16 cellular contexts compared by ENCODE assay signal in genomic region chr21:44027607-44028286, GRCh38. TPM values are rescaled to one million over a fixed set of nuclear protein-coding genes. Genes with fewer than 3 reads are reported as not detected.
DNase-seq lines count a peak whose midpoint lies in the region; ATAC-seq lines count a peak whose summit lies in the region.
"Had no signal": no experiment of that assay in that cellular context is flagged by ENCODE, and none has a peak within 500 bp of the region (broad histone marks: within the 10 kb centered on the region; RNA-seq: fewer than 3 reads in every experiment).

No MANE protein-coding gene starts in this region.

- ATAC-seq in activated T-cell treated with anti-CD3 and anti-CD28 coated beads, Interleukin-2, amount 50 U/mL, for 72 hours (replicated peaks in 1 of 2), result no peak
- ATAC-seq in central memory CD8-positive, alpha-beta T cell (replicated peaks; ENCODE audit: extremely low read depth, poor library complexity, severe bottlenecking), result no peak
- no peak for ATAC-seq in stimulated activated memory B cell treated with anti-CD40 and anti-IgM and Interleukin-4, amounts not matched to agents 10 μg/mL and 1 μg/mL and 100 μg/mL, for 72 hours
- ATAC-seq in GM18519 (IDR thresholded peaks at IDR 0.05; ENCODE audit: low FRiP score, unreplicated experiment) (no peak), GM21526 (IDR thresholded peaks at IDR 0.05; ENCODE audit: low FRiP score, unreplicated experiment) (no peak), HG02798 (IDR thresholded peaks at IDR 0.05; ENCODE audit: poor library complexity, unreplicated experiment) (no peak)
- ATAC-seq: HCT116 had no signal

- peak overlapping the region; percentile 47 for H3K27ac Mint-ChIP-seq in activated T-cell treated with anti-CD3 and anti-CD28 coated beads, Interleukin-2, amount 50 U/mL, for 24 hours
- no peak overlapping the region for H3K27ac Mint-ChIP-seq in activated T-cell treated with anti-CD3 and anti-CD28 coated beads, Interleukin-2, amount 50 U/mL, for 72 hours
- H3K27ac Mint-ChIP-seq in central memory CD8-positive, alpha-beta T cell (ENCODE audit: low read depth), result peak overlapping the region; percentile 55
- H3K27ac Mint-ChIP-seq in stimulated activated memory B cell treated with anti-CD40 and anti-IgM and Interleukin-4, amounts not matched to agents 10 μg/mL and 1 μg/mL and 100 μg/mL, for 72 hours, result peak overlapping the region; percentile 66

- DNase-seq in activated T-cell treated with anti-CD3 and anti-CD28 coated beads, Interleukin-2, amount 50 U/mL, for 24 hours, result peak; percentile 11
- DNase-seq in activated T-cell treated with anti-CD3 and anti-CD28 coated beads, Interleukin-2, amount 50 U/mL, for 72 hours, result no peak
- peak; percentile 85 for DNase-seq in NCI-H82 (lab: John Stamatoyannopoulos, UW)
- no peak for DNase-seq in central memory CD8-positive, alpha-beta T cell (ENCODE audit: low spot score in 2 of 2)
- DNase-seq: DMS53, Karpas-422, MM.1S, NCI-H1105, NCI-H187 treated with DMSO at 0.1 percent for 48 hours, NCI-H446, SHP77 treated with DMSO at 0.1 percent for 48 hours had no signal

- peaks cover 61% of the 10 kb centered on the region for H3K36me3 Mint-ChIP-seq in activated T-cell treated with anti-CD3 and anti-CD28 coated beads, Interleukin-2, amount 50 U/mL, for 24 hours (ENCODE audit: low read depth)
- H3K36me3 Mint-ChIP-seq in activated T-cell treated with anti-CD3 and anti-CD28 coated beads, Interleukin-2, amount 50 U/mL, for 72 hours (ENCODE audit: insufficient read depth in 2 of 2), result peaks cover 0 to 2% of the 10 kb centered on the region in 2 donors
- peaks cover 27% of the 10 kb centered on the region for H3K36me3 Mint-ChIP-seq in central memory CD8-positive, alpha-beta T cell (ENCODE audit: insufficient read depth)
- peaks cover 19% of the 10 kb centered on the region for H3K36me3 Mint-ChIP-seq in stimulated activated memory B cell treated with anti-CD40 and anti-IgM and Interleukin-4, amounts not matched to agents 10 μg/mL and 1 μg/mL and 100 μg/mL, for 72 hours

- no peaks in the 10 kb centered on the region for H3K27me3 Mint-ChIP-seq in activated T-cell treated with anti-CD3 and anti-CD28 coated beads, Interleukin-2, amount 50 U/mL, for 24 hours
- H3K27me3 Mint-ChIP-seq in activated T-cell treated with anti-CD3 and anti-CD28 coated beads, Interleukin-2, amount 50 U/mL, for 72 hours (ENCODE audit: low read depth), result no peaks in the 10 kb centered on the region
- no peaks in the 10 kb centered on the region for H3K27me3 Mint-ChIP-seq in central memory CD8-positive, alpha-beta T cell
- no peaks in the 10 kb centered on the region for H3K27me3 Mint-ChIP-seq in stimulated activated memory B cell treated with anti-CD40 and anti-IgM and Interleukin-4, amounts not matched to agents 10 μg/mL and 1 μg/mL and 100 μg/mL, for 72 hours

- H3K9me3 Mint-ChIP-seq in activated T-cell treated with anti-CD3 and anti-CD28 coated beads, Interleukin-2, amount 50 U/mL, for 24 hours, result no peaks in the 10 kb centered on the region
- H3K9me3 Mint-ChIP-seq in activated T-cell treated with anti-CD3 and anti-CD28 coated beads, Interleukin-2, amount 50 U/mL, for 72 hours, result no peaks in the 10 kb centered on the region
- H3K9me3 Mint-ChIP-seq in central memory CD8-positive, alpha-beta T cell, result no peaks in the 10 kb centered on the region
- H3K9me3 Mint-ChIP-seq in stimulated activated memory B cell treated with anti-CD40 and anti-IgM and Interleukin-4, amounts not matched to agents 10 μg/mL and 1 μg/mL and 100 μg/mL, for 72 hours, result no peaks in the 10 kb centered on the region

- H3K4me1 Mint-ChIP-seq in activated T-cell treated with anti-CD3 and anti-CD28 coated beads, Interleukin-2, amount 50 U/mL, for 24 hours (ENCODE audit: low read depth), result peaks cover 79% of the 10 kb centered on the region
- peaks cover 72% of the 10 kb centered on the region for H3K4me1 Mint-ChIP-seq in activated T-cell treated with anti-CD3 and anti-CD28 coated beads, Interleukin-2, amount 50 U/mL, for 72 hours (ENCODE audit: low read depth)
- H3K4me1 Mint-ChIP-seq in central memory CD8-positive, alpha-beta T cell, result peaks cover 71% of the 10 kb centered on the region
- H3K4me1 Mint-ChIP-seq in stimulated activated memory B cell treated with anti-CD40 and anti-IgM and Interleukin-4, amounts not matched to agents 10 μg/mL and 1 μg/mL and 100 μg/mL, for 72 hours, result peaks cover 72% of the 10 kb centered on the region

- H3K4me3 Mint-ChIP-seq in activated T-cell treated with anti-CD3 and anti-CD28 coated beads, Interleukin-2, amount 50 U/mL, for 24 hours, result no peak overlapping the region
- no peak overlapping the region for H3K4me3 Mint-ChIP-seq in activated T-cell treated with anti-CD3 and anti-CD28 coated beads, Interleukin-2, amount 50 U/mL, for 72 hours
- H3K4me3 Mint-ChIP-seq in central memory CD8-positive, alpha-beta T cell, result no peak overlapping the region
- no peak overlapping the region for H3K4me3 Mint-ChIP-seq in stimulated activated memory B cell treated with anti-CD40 and anti-IgM and Interleukin-4, amounts not matched to agents 10 μg/mL and 1 μg/mL and 100 μg/mL, for 72 hours

RNA-seq across cellular contexts. Expression of gene TRAPPC10, which starts 15.6 kb away (rescaled TPM):
- total RNA-seq in activated T-cell treated with anti-CD3 and anti-CD28 coated beads, Interleukin-2, amount 50 U/mL, for 72 hours, result 10 to 100 TPM; 53.5 to 72.6 TPM

Comparison
In these comparisons a context has a peak if more than half of its experiments do, and no peak if none do; other contexts are left out.
1. DNase-seq: peak in activated T-cell treated with anti-CD3 and anti-CD28 coated beads, Interleukin-2, amount 50 U/mL, for 24 hours (single experiment) and NCI-H82 (single experiment); none in activated T-cell treated with anti-CD3 and anti-CD28 coated beads, Interleukin-2, amount 50 U/mL, for 72 hours (0 of 2) and central memory CD8-positive, alpha-beta T cell (0 of 2).